17 cellular contexts compared by ENCODE assay signal in the genomic region with DNA sequence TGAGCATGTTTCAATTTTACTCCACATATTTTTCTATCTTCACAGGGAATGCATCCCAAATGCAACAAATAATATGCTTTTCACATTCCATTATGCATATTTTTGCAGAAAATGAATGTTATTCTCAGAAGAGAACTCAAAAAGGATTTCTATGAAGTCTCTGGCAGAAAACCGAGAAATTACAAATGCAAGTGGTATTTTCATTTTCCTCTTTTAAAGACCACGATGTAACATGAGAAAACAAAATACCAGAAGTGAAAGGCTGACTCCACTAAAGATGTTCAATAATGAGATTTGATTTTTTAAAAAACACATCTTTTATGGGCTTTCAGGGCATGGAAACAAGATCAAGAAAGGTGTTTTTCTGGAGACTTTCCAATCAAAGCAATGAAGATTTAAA. TPM values are rescaled to one million over a fixed set of nuclear protein-coding genes. Genes with fewer than 3 reads are reported as not detected.
A peak's percentile ranks its signal among the peaks of the same experiment; 100 is the strongest.
DNase-seq lines count a peak whose midpoint lies in the region; ATAC-seq and TF ChIP-seq lines count a peak whose summit lies in the region.
"Had no signal": no experiment of that assay in that cellular context is flagged by ENCODE, and none has a peak within 500 bp of the region (broad histone marks: within the 10 kb centered on the region; RNA-seq: fewer than 3 reads in every experiment).

No MANE protein-coding gene starts in this region.

- no peak overlapping the region for H2BK120ac ChIP-seq in IMR-90 (ENCODE audit: low read depth, low read length)
- no peak overlapping the region for H2BK120ac ChIP-seq in H9 (ENCODE audit: low read depth, low read length, poor library complexity, severe bottlenecking)

- TF ChIP-seq RAD21 in IMR-90 (IDR thresholded peaks at IDR 0.05; ENCODE audit: low read length), result no peak

- no peaks in the 10 kb centered on the region for H3K9me3 ChIP-seq in IMR-90 (ENCODE audit: control insufficient read depth, insufficient read depth, low read length)
- no peaks in the 10 kb centered on the region for H3K9me3 ChIP-seq in adipocyte (ENCODE audit: control insufficient read depth, low read length)
- H3K9me3 ChIP-seq in H9 (ENCODE audit: control insufficient read depth, low read depth, low read length), result no peaks in the 10 kb centered on the region
- no peaks in the 10 kb centered on the region for H3K9me3 ChIP-seq in upper lobe of left lung
- H3K9me3 ChIP-seq: BE2C had no signal

- no peak overlapping the region for H3K27ac ChIP-seq in IMR-90 (ENCODE audit: insufficient read depth, low read length)
- H3K27ac ChIP-seq in H9 (ENCODE audit: insufficient read length, low read depth, low read length), result no peak overlapping the region
- no peak overlapping the region for H3K27ac ChIP-seq in upper lobe of left lung
- H3K27ac ChIP-seq: GM23248, HL-60 had no signal

- no peak overlapping the region for H3T11ph ChIP-seq in H9 (ENCODE audit: low read length)

- no peaks in the 10 kb centered on the region for H3K27me3 ChIP-seq in IMR-90 (ENCODE audit: control insufficient read depth, insufficient read depth, low read length)
- no peaks in the 10 kb centered on the region for H3K27me3 ChIP-seq in adipocyte (replicated peaks; ENCODE audit: control insufficient read depth, insufficient read depth, low read length)
- H3K27me3 ChIP-seq in H9 (ENCODE audit: insufficient read depth, low read length), result no peaks in the 10 kb centered on the region
- H3K27me3 ChIP-seq in upper lobe of left lung, result no peaks in the 10 kb centered on the region
- H3K27me3 ChIP-seq: BE2C had no signal

- H3K4me3 Mint-ChIP-seq in H9, result no peak overlapping the region
- H3K4me3 Mint-ChIP-seq: CD14-positive monocyte; CD8-positive, alpha-beta T cell had no signal

- in situ Hi-C loops in IMR-90 (cut with MboI; ENCODE audit: low sequenced_read_pairs), result no loop called here

- no peaks in the 10 kb centered on the region for H3K4me1 ChIP-seq in IMR-90 (ENCODE audit: control insufficient read depth, insufficient read depth, low read length)
- peaks cover 12% of the 10 kb centered on the region for H3K4me1 ChIP-seq in adipocyte (ENCODE audit: control insufficient read depth, insufficient read depth, low read length)
- no peaks in the 10 kb centered on the region for H3K4me1 ChIP-seq in H9 (ENCODE audit: insufficient read depth, low read length)
- H3K4me1 ChIP-seq in upper lobe of left lung, result no peaks in the 10 kb centered on the region
- H3K4me1 ChIP-seq: BE2C had no signal

- H4K8ac ChIP-seq in IMR-90 (ENCODE audit: low read depth in 2 of 2, low read length in 2 of 2) (no peak overlapping the region), H9 (replicated peaks; ENCODE audit: insufficient read length, low read depth, low read length) (no peak overlapping the region)

- CTCF ChIA-PET in IMR-90 (lab: Yijun Ruan, JAX), result interaction anchor here (0.6 kb wide), 1 partner anchor 517 kb away, joined by 5 read pairs; no protein-coding TSS in a partner anchor

- no CpG with 5 or more reads among the region's 2 CpGs for WGBS in IMR-90 (ENCODE audit: extremely low coverage in 2 of 2, insufficient read length in 1 of 2), 2 experiments
- no CpG with 5 or more reads among the region's 2 CpGs for whole genome bisulfite sequencing in H9 (ENCODE audit: extremely low coverage, insufficient read length, low lambda C conversion rate)
- 80 to 82% methylated on average over 2 of the region's 2 CpGs for WGBS in upper lobe of left lung, 2 donors

- no peak overlapping the region for H2BK12ac ChIP-seq in H9 (ENCODE audit: insufficient read length, low read depth, low read length)

- no peaks in the 10 kb centered on the region for H3K79me2 ChIP-seq in H9 (ENCODE audit: insufficient read depth, low read length)

- TF ChIP-seq POLR2A in IMR-90 (IDR thresholded peaks at IDR 0.05; ENCODE audit: low read depth, low read length) (no peak), upper lobe of left lung (IDR thresholded peaks at IDR 0.05) (no peak)

- H3K9ac ChIP-seq in IMR-90 (ENCODE audit: low read depth, low read length), result no peak overlapping the region
- no peak overlapping the region for H3K9ac ChIP-seq in adipocyte (ENCODE audit: low read length)
- H3K9ac ChIP-seq in H9 (ENCODE audit: extremely low read depth, insufficient read length, low read length), result no peak overlapping the region
- H3K9ac ChIP-seq: GM23248 had no signal

- H3K4me2 ChIP-seq in IMR-90 (ENCODE audit: low read depth, low read length), result no peak overlapping the region
- H3K4me2 ChIP-seq in H9 (ENCODE audit: insufficient read depth, insufficient read length, low read length), result no peak overlapping the region

- POLR2A ChIA-PET in IMR-90 (lab: Charles Lee; ENCODE audit: unreplicated experiment), result no interaction called here

- H3K27ac Mint-ChIP-seq in H9, result no peak overlapping the region; a peak in 1 of 7 replicates
- H3K27ac Mint-ChIP-seq: CD8-positive, alpha-beta T cell had no signal

- H2BK20ac ChIP-seq in IMR-90 (ENCODE audit: low read depth, low read length), result no peak overlapping the region
- H2BK20ac ChIP-seq in H9 (ENCODE audit: low read depth, low read length, poor library complexity, severe bottlenecking), result no peak overlapping the region

- H2BK5ac ChIP-seq in IMR-90 (ENCODE audit: low read depth, low read length, poor library complexity, severe bottlenecking) (no peak overlapping the region), H9 (ENCODE audit: insufficient read length, low read length) (no peak overlapping the region)

- no peak overlapping the region for H3K18ac ChIP-seq in IMR-90 (ENCODE audit: low read depth, low read length)
- no peak overlapping the region for H3K18ac ChIP-seq in H9 (ENCODE audit: insufficient read length, low read depth, low read length)

- no peaks in the 10 kb centered on the region for H3K23me2 ChIP-seq in H9 (ENCODE audit: insufficient read length, low read depth, low read length, poor library complexity, severe bottlenecking)

- ATAC-seq in IMR-90 (ENCODE audit: low read depth) (no peak), upper lobe of left lung (ENCODE audit: low FRiP score in 2 of 2) (no peak)
- ATAC-seq: CD8-positive, alpha-beta T cell; GM12878 had no signal

- no peak for TF ChIP-seq CTCF in IMR-90 (conservative IDR thresholded peaks at IDR 0.05; ENCODE audit: low read depth, low read length)
- no peak for TF ChIP-seq CTCF in fibroblast of the aortic adventitia (IDR thresholded peaks at IDR 0.05; ENCODE audit: insufficient read depth, low read length)
- TF ChIP-seq CTCF in H9 (conservative IDR thresholded peaks at IDR 0.05), result no peak
- TF ChIP-seq CTCF in upper lobe of left lung (IDR thresholded peaks at IDR 0.05), result no peak

- no peaks in the 10 kb centered on the region for H3K9me1 ChIP-seq in IMR-90 (ENCODE audit: insufficient read depth, low read length)

- H3K79me1 ChIP-seq in IMR-90 (ENCODE audit: low read depth in 1 of 2, low read length in 2 of 2), result no peaks in the 10 kb centered on the region
- H3K79me1 ChIP-seq in H9 (ENCODE audit: insufficient read depth, low read depth, low read length, poor library complexity, severe bottlenecking), result no peaks in the 10 kb centered on the region

- H3K36me3 ChIP-seq in IMR-90 (ENCODE audit: control insufficient read depth, insufficient read depth, low read length) (no peaks in the 10 kb centered on the region), adipocyte (ENCODE audit: control insufficient read depth, insufficient read depth, low read length, severe bottlenecking) (no peaks in the 10 kb centered on the region), upper lobe of left lung (no peaks in the 10 kb centered on the region)
- H3K36me3 ChIP-seq: BE2C had no signal

- H2AFZ ChIP-seq in IMR-90 (replicated peaks; ENCODE audit: low read length, poor library complexity), result no peak overlapping the region
- H2AFZ ChIP-seq in H9 (ENCODE audit: low read length), result no peak overlapping the region
- H2AFZ ChIP-seq: GM23248 had no signal

- no peak overlapping the region for H3K23ac ChIP-seq in IMR-90 (ENCODE audit: low read depth, low read length)
- no peak overlapping the region for H3K23ac ChIP-seq in H9 (ENCODE audit: insufficient read length, low read depth, low read length)

- no peak for TF ChIP-seq EP300 in upper lobe of left lung (IDR thresholded peaks at IDR 0.05)

- no peaks in the 10 kb centered on the region for H4K20me1 ChIP-seq in IMR-90 (ENCODE audit: insufficient read depth, low read length)
- no peaks in the 10 kb centered on the region for H4K20me1 ChIP-seq in H9 (ENCODE audit: control insufficient read depth, insufficient read depth, insufficient read length)

- H3K56ac ChIP-seq in IMR-90 (ENCODE audit: extremely low read depth, insufficient read depth, low read length), result no peak overlapping the region
- no peak overlapping the region for H3K56ac ChIP-seq in H9 (ENCODE audit: insufficient read length, low read depth, low read length)

- no peaks in the 10 kb centered on the region for H3K27me3 Mint-ChIP-seq in H9 (ENCODE audit: low read depth)

- H2AK5ac ChIP-seq in IMR-90 (ENCODE audit: low read depth, low read length) (no peak overlapping the region), H9 (ENCODE audit: insufficient read length, low read length) (no peak overlapping the region)

- H4K91ac ChIP-seq in IMR-90 (ENCODE audit: insufficient read depth, low read depth, low read length) (no peak overlapping the region), H9 (ENCODE audit: insufficient read length, low read depth, low read length) (no peak overlapping the region)

- dilution Hi-C loops in IMR-90 (cut with HindIII; ENCODE audit: low sequenced_read_pairs, unreplicated experiment), result no loop called here

- H3K4me3 ChIP-seq in IMR-90 (ENCODE audit: insufficient read depth, low read depth, low read length) (no peak overlapping the region), adipocyte (ENCODE audit: low read length) (peak overlapping the region; percentile 44), fibroblast of the aortic adventitia (ENCODE audit: low read depth, low read length) (no peak overlapping the region), upper lobe of left lung (no peak overlapping the region)
- H3K4me3 ChIP-seq: GM12878, GM23248 had no signal

- no peak overlapping the region for H2BK15ac ChIP-seq in IMR-90 (ENCODE audit: low read depth, low read length)
- no peak overlapping the region for H2BK15ac ChIP-seq in H9 (ENCODE audit: low read depth, low read length)

- no peaks in the 10 kb centered on the region for H3K36me3 Mint-ChIP-seq in H9 (ENCODE audit: insufficient read depth in 1 of 3, low read depth in 3 of 3)
- H3K36me3 Mint-ChIP-seq: CD8-positive, alpha-beta T cell had no signal

- intact Hi-C loops in IMR-90 (cut with micrococcal nuclease), result no loop called here

- no peak overlapping the region for H2AK9ac ChIP-seq in IMR-90 (replicated peaks; ENCODE audit: low read depth, low read length, poor library complexity)

- no peak overlapping the region for H3K14ac ChIP-seq in IMR-90 (replicated peaks; ENCODE audit: low read depth, low read length)
- H3K14ac ChIP-seq in H9 (ENCODE audit: insufficient read depth, low read length), result no peak overlapping the region

- H3K9me3 Mint-ChIP-seq in H9, result no peaks in the 10 kb centered on the region
- H3K9me3 Mint-ChIP-seq: CD8-positive, alpha-beta T cell had no signal

- H3K4me1 Mint-ChIP-seq in H9, result peaks cover 5 to 10% of the 10 kb centered on the region in 2 experiments; a peak in 3 of 4 replicates

- H3K4ac ChIP-seq in IMR-90 (ENCODE audit: low read depth, low read length) (no peak overlapping the region), H9 (ENCODE audit: low read depth, low read length) (no peak overlapping the region)

- DNase-seq in AG20443 (ENCODE audit: low spot score) (peak; percentile 9), IMR-90 (peak; percentile 42), adipocyte (ENCODE audit: low read depth) (peak; percentile 50), fibroblast of the aortic adventitia (ENCODE audit: low read depth) (peak; percentile 10), H9 (no peak), upper lobe of left lung (no peak), NCI-H1092 (lab: John Stamatoyannopoulos, UW) (no peak), ureter (ENCODE audit: low spot score) (no peak)
- DNase-seq: 8988T; BE2C; CD8-positive, alpha-beta T cell; COR-L47; DND-41; GM23248 had no signal

- H4K5ac ChIP-seq in IMR-90 (ENCODE audit: low read depth, low read length), result no peak overlapping the region
- no peak overlapping the region for H4K5ac ChIP-seq in H9 (ENCODE audit: insufficient read length, low read depth, low read length)

- no TSS peak for BruUV-seq in IMR-90 (replicated peaks; lab: Mats Ljungman, UMichigan)

RNA-seq across cellular contexts. Expression of a gene that starts 5.0 kb away (rescaled TPM):
- not detected in 2 replicates for total RNA-seq in IMR-90 (2012; rRNA removed)
- polyA plus RNA-seq in IMR-90 (2012; rRNA removed), result not detected in 2 replicates
- polyA plus RNA-seq in IMR-90 (2012; cell fraction: cytosol; rRNA removed), result not detected in 2 replicates
- polyA plus RNA-seq in IMR-90 (2012; cell fraction: nucleus; rRNA removed; ENCODE audit: low replicate concordance), result not detected in 2 replicates
- total RNA-seq in fibroblast of the aortic adventitia (ENCODE audit: low replicate concordance), result 0.27 TPM in 1 of 2 replicates, not detected in the other
- total RNA-seq in H9 (2021), result not detected in 2 replicates
- total RNA-seq in upper lobe of left lung, result not detected
- not detected for total RNA-seq in ureter
- total RNA-seq: CD8-positive, alpha-beta T cell; GM12878; GM23248 had no signal
- polyA plus RNA-seq: CD14-positive monocyte had no signal

Comparison
In these comparisons a context has a peak if more than half of its experiments do, and no peak if none do; other contexts are left out.
1. DNase-seq: peak in AG20443 (single experiment), IMR-90 (single experiment), adipocyte (single experiment) and fibroblast of the aortic adventitia (single experiment); none in H9 (single experiment), upper lobe of left lung (0 of 2), NCI-H1092 (single experiment) and ureter (single experiment).